In genomic region chr1:47457547-47457946, GRCh38 we compare ENCODE assay signal across 10 cellular contexts. TPM values are rescaled to one million over a fixed set of nuclear protein-coding genes. Genes with fewer than 3 reads are reported as not detected.
"Had no signal": no experiment of that assay in that cellular context is flagged by ENCODE, and none has a peak within 500 bp of the region (broad histone marks: within the 10 kb centered on the region; RNA-seq: fewer than 3 reads in every experiment).

No MANE protein-coding gene starts in this region.

RNA-seq across cellular contexts. Expression of gene FOXD2, which starts 19.7 kb away (rescaled TPM):
- total RNA-seq: Right ventricle myocardium superior had no signal
- polyA plus RNA-seq: SK-N-SH had no signal

RNA-seq across cellular contexts. Expression of gene FOXE3, which starts 41.5 kb away (rescaled TPM):
- total RNA-seq: OCI-LY7, PC-3, Peyer's patch, Right ventricle myocardium inferior, Right ventricle myocardium superior, RPMI7951, SJCRH30, SJSA1, SK-MEL-5 had no signal
- polyA plus RNA-seq: SK-N-SH had no signal
